ENCODE assay signal across 28 cellular contexts in genomic region chr3:32093204-32093603, GRCh38. TPM values are rescaled to one million over a fixed set of nuclear protein-coding genes. Genes with fewer than 3 reads are reported as not detected.
A peak's percentile ranks its signal among the peaks of the same experiment; 100 is the strongest.
DNase-seq lines count a peak whose midpoint lies in the region; ATAC-seq, FAIRE-seq and TF ChIP-seq lines count a peak whose summit lies in the region.
"Had no signal": no experiment of that assay in that cellular context is flagged by ENCODE, and none has a peak within 500 bp of the region (broad histone marks: within the 10 kb centered on the region; RNA-seq: fewer than 3 reads in every experiment).

No MANE protein-coding gene starts in this region.

- H3K27ac Mint-ChIP-seq in T-helper 17 cell (peak overlapping the region; percentile 76), nephron progenitor cell (peak overlapping the region; percentile 9)
- H3K27ac Mint-ChIP-seq: CD14-positive monocyte; CD4-positive, alpha-beta memory T cell; CD8-positive, alpha-beta memory T cell had no signal

- no peak overlapping the region for H3K27ac ChIP-seq in HepG2 (ENCODE audit: extremely low read length, insufficient read depth, low read length)
- H3K27ac ChIP-seq in right lobe of liver, result no peak overlapping the region
- H3K27ac ChIP-seq in lower lobe of right lung, result no peak overlapping the region
- H3K27ac ChIP-seq in mammary epithelial cell (ENCODE audit: insufficient read depth, low read depth, low read length), result no peak overlapping the region
- H3K27ac ChIP-seq: BLaER1 had no signal

- H3K9me3 ChIP-seq in HepG2 (ENCODE audit: low read length), result no peaks in the 10 kb centered on the region
- H3K9me3 ChIP-seq in right lobe of liver, result no peaks in the 10 kb centered on the region
- H3K9me3 ChIP-seq in T-helper 17 cell (ENCODE audit: control insufficient read depth, low read length, poor library complexity, severe bottlenecking), result no peaks in the 10 kb centered on the region
- no peaks in the 10 kb centered on the region for H3K9me3 ChIP-seq in lower lobe of right lung
- no peaks in the 10 kb centered on the region for H3K9me3 ChIP-seq in mammary epithelial cell (replicated peaks; ENCODE audit: insufficient read depth, low read length)
- H3K9me3 ChIP-seq: BE2C had no signal

- no peak for FAIRE-seq in HepG2 (lab: Jason Lieb, UNC)
- FAIRE-seq: A204.1, GM12878, GM12892, GM18507 had no signal

- ATAC-seq in HepG2 (no peak), right lobe of liver (no peak), T-helper 17 cell (no peak), sciatic nerve (no peak), lower lobe of right lung (no peak)
- ATAC-seq: GM12878 had no signal

- H3K27me3 Mint-ChIP-seq in T-helper 17 cell, result peaks cover 14% of the 10 kb centered on the region
- H3K27me3 Mint-ChIP-seq in nephron progenitor cell (ENCODE audit: low read depth, poor library complexity), result peaks cover 23% of the 10 kb centered on the region

- dilution Hi-C loops in mammary epithelial cell (cut with HindIII; ENCODE audit: low sequenced_read_pairs), result no loop called here

- no peak overlapping the region for H2AFZ ChIP-seq in HepG2 (ENCODE audit: low read length)
- H2AFZ ChIP-seq in mammary epithelial cell (ENCODE audit: low read depth, low read length), result no peak overlapping the region

- no peak for TF ChIP-seq RAD21 in HepG2 (CRISPR knock-in tag; IDR thresholded peaks at IDR 0.05)

- TF ChIP-seq EP300 in HepG2 (IDR thresholded peaks at IDR 0.05; ENCODE audit: low read depth in 2 of 2, low read length in 2 of 2), result no peak
- no peak for TF ChIP-seq EP300 in HepG2 (CRISPR knock-in tag; IDR thresholded peaks at IDR 0.05; ENCODE audit: borderline replicate concordance)

- H3K27me3 ChIP-seq in HepG2 (ENCODE audit: control insufficient read depth in 1 of 2, insufficient read depth in 2 of 2, low read length in 2 of 2), result peaks cover 1 to 37% of the 10 kb centered on the region in 2 experiments; a peak in 3 of 5 replicates
- H3K27me3 ChIP-seq in right lobe of liver, result peaks cover 0 to 4% of the 10 kb centered on the region in 2 donors
- no peaks in the 10 kb centered on the region for H3K27me3 ChIP-seq in lower lobe of right lung (ENCODE audit: low read depth)
- no peaks in the 10 kb centered on the region for H3K27me3 ChIP-seq in mammary epithelial cell (ENCODE audit: insufficient read depth, low read length)
- H3K27me3 ChIP-seq: BE2C, BLaER1 had no signal

- POLR2A ChIA-PET in HepG2 (lab: Yijun Ruan, JAX), result interaction anchor here (1.3 kb wide), 1 partner anchor 48 kb away, joined by 3 read pairs; no protein-coding TSS in a partner anchor

- peaks cover 27% of the 10 kb centered on the region for H3K9me3 Mint-ChIP-seq in nephron progenitor cell

- H3K4me1 ChIP-seq in HepG2 (ENCODE audit: insufficient read depth, low read length), result peaks cover 25% of the 10 kb centered on the region; the same call in 1 of the 2 replicates
- H3K4me1 ChIP-seq in right lobe of liver, result no peaks in the 10 kb centered on the region
- H3K4me1 ChIP-seq in lower lobe of right lung, result no peaks in the 10 kb centered on the region
- H3K4me1 ChIP-seq in mammary epithelial cell (ENCODE audit: insufficient read depth, low read length), result no peaks in the 10 kb centered on the region
- H3K4me1 ChIP-seq: BE2C had no signal

- TF ChIP-seq CTCF in HepG2 (CRISPR knock-in tag; IDR thresholded peaks at IDR 0.05), result no peak
- TF ChIP-seq CTCF in right lobe of liver (IDR thresholded peaks at IDR 0.05), result no peak
- TF ChIP-seq CTCF in nephron progenitor cell (IDR thresholded peaks at IDR 0.05), result no peak
- TF ChIP-seq CTCF in lower lobe of right lung (IDR thresholded peaks at IDR 0.05), result no peak
- TF ChIP-seq CTCF in mammary epithelial cell (conservative IDR thresholded peaks at IDR 0.05 in 1 of 2, IDR thresholded peaks at IDR 0.05 in 1 of 2; ENCODE audit: extremely low read depth in 1 of 2, insufficient read depth in 1 of 2, low read depth in 1 of 2, low read length in 2 of 2), result no peak

- no peak for DNase-seq in HepG2 (ENCODE audit: low spot score)
- DNase-seq in right lobe of liver, result no peak
- DNase-seq in T-helper 17 cell, result no peak
- DNase-seq in nephron progenitor cell, result no peak
- DNase-seq in sciatic nerve (ENCODE audit: low spot score), result no peak
- no peak for DNase-seq in lower lobe of right lung
- no peak for DNase-seq in mammary epithelial cell
- DNase-seq: 8988T; ACHN; BE2C; C1 segment of cervical spinal cord; CD4-positive, alpha-beta memory T cell; CD4-positive, CD25-positive, alpha-beta regulatory T cell; CD8-positive, alpha-beta memory T cell; COR-L47; DMS 273 treated with DMSO at 0.1 percent for 48 hours; DMS153; DMS53; DMS79; DND-41; EL; GDM1 had no signal

- CTCF ChIA-PET in HepG2 (lab: Yijun Ruan, JAX; ENCODE audit: low intra/inter-chr PET ratio, low total read pairs) (no interaction called here), mammary epithelial cell (lab: Charles Lee; ENCODE audit: low non-redundant PET) (no interaction called here)

- no peaks in the 10 kb centered on the region for H3K36me3 ChIP-seq in HepG2 (replicated peaks in 1 of 2; ENCODE audit: control insufficient read depth in 1 of 2, insufficient read depth in 2 of 2, low read length in 2 of 2)
- H3K36me3 ChIP-seq in right lobe of liver, result no peaks in the 10 kb centered on the region
- no peaks in the 10 kb centered on the region for H3K36me3 ChIP-seq in lower lobe of right lung
- no peaks in the 10 kb centered on the region for H3K36me3 ChIP-seq in mammary epithelial cell (ENCODE audit: insufficient read depth, low read length)
- H3K36me3 ChIP-seq: BE2C, BLaER1 had no signal

- H3K36me3 Mint-ChIP-seq in T-helper 17 cell (ENCODE audit: low read depth) (no peaks in the 10 kb centered on the region), nephron progenitor cell (ENCODE audit: low read depth) (peaks cover 7% of the 10 kb centered on the region)
- H3K36me3 Mint-ChIP-seq: CD14-positive monocyte; CD4-positive, alpha-beta memory T cell; CD4-positive, CD25-positive, alpha-beta regulatory T cell had no signal

- no peak overlapping the region for H3K9ac ChIP-seq in HepG2 (ENCODE audit: insufficient read depth, low read depth, low read length)
- H3K9ac ChIP-seq in mammary epithelial cell (ENCODE audit: insufficient read depth, low read length), result no peak overlapping the region
- H3K9ac ChIP-seq: BLaER1 had no signal

- TF ChIP-seq POLR2A in HepG2 (IDR thresholded peaks at IDR 0.05; ENCODE audit: insufficient read depth in 1 of 2, low read depth in 2 of 2, low read length in 2 of 2), result no peak
- no peak for TF ChIP-seq POLR2A in right lobe of liver (IDR thresholded peaks at IDR 0.05)

- H3K4me2 ChIP-seq in HepG2 (ENCODE audit: low read depth, low read length) (no peak overlapping the region), mammary epithelial cell (ENCODE audit: insufficient read depth, low read depth, low read length) (no peak overlapping the region)
- H3K4me2 ChIP-seq: BLaER1 had no signal

- no peaks in the 10 kb centered on the region for H4K20me1 ChIP-seq in HepG2 (ENCODE audit: insufficient read depth, low read length)
- no peaks in the 10 kb centered on the region for H4K20me1 ChIP-seq in mammary epithelial cell (ENCODE audit: insufficient read depth, low read length)
- H4K20me1 ChIP-seq: BLaER1 had no signal

- H3K79me2 ChIP-seq in HepG2 (ENCODE audit: insufficient read depth, low read length), result no peaks in the 10 kb centered on the region
- H3K79me2 ChIP-seq in mammary epithelial cell (ENCODE audit: insufficient read depth, low read length), result no peaks in the 10 kb centered on the region

- H3K4me1 Mint-ChIP-seq in T-helper 17 cell, result peaks cover 9% of the 10 kb centered on the region
- H3K4me1 Mint-ChIP-seq in nephron progenitor cell, result no peaks in the 10 kb centered on the region

- H3K4me3 ChIP-seq in HepG2 (replicated peaks in 1 of 3; ENCODE audit: insufficient read depth in 1 of 3, low read depth in 2 of 3, low read length in 3 of 3) (no peak overlapping the region), right lobe of liver (no peak overlapping the region), lower lobe of right lung (no peak overlapping the region), mammary epithelial cell (replicated peaks in 1 of 3; ENCODE audit: insufficient read depth in 1 of 3, low read depth in 2 of 3, low read length in 3 of 3) (no peak overlapping the region)
- H3K4me3 ChIP-seq: BLaER1, GM12878 had no signal

- in situ Hi-C loops in HepG2 (cut with HindIII; ENCODE audit: extremely low pct_ligation_motif_present, low pct_unique_long_range_greater_than_20kb) (no loop called here), mammary epithelial cell (cut with MboI; ENCODE audit: low sequenced_read_pairs in 2 of 2) (no loop called here)

- WGBS in HepG2 (ENCODE audit: low lambda C conversion rate), result 21% methylated on average over 5 of the region's 5 CpGs
- 56% methylated on average over 5 of the region's 5 CpGs for WGBS in right lobe of liver (ENCODE audit: insufficient coverage, low coverage, low lambda C conversion rate, missing lambda C conversion rate)
- 91% methylated on average over 5 of the region's 5 CpGs for WGBS in mammary epithelial cell (ENCODE audit: low coverage, missing lambda C conversion rate)

- BruUV-seq in HepG2 (replicated peaks; lab: Mats Ljungman, UMichigan) (no TSS peak), mammary epithelial cell (replicated peaks; lab: Mats Ljungman, UMichigan) (no TSS peak)

- intact Hi-C loops in HepG2 (cut with micrococcal nuclease; ENCODE audit: unreplicated experiment), result no loop called here
- intact Hi-C loops in right lobe of liver (cut with DNase I), result no loop called here
- intact Hi-C loops in sciatic nerve (cut with DNase I), result no loop called here
- intact Hi-C loops in lower lobe of right lung (cut with DNase I), result no loop called here
- intact Hi-C loops in mammary epithelial cell (cut with micrococcal nuclease), result no loop called here

- H3K4me3 Mint-ChIP-seq in T-helper 17 cell, result no peak overlapping the region
- H3K4me3 Mint-ChIP-seq in nephron progenitor cell, result no peak overlapping the region
- H3K4me3 Mint-ChIP-seq: CD14-positive monocyte; CD4-positive, alpha-beta memory T cell; CD4-positive, CD25-positive, alpha-beta regulatory T cell had no signal

RNA-seq across cellular contexts. Expression of gene GPD1L, which starts 13.2 kb away (rescaled TPM):
- total RNA-seq in HepG2 (2016; rRNA removed; fragmentation: Illumina TruSeq; extraction: Trizol), result 13.7 and 20.1 TPM in 2 replicates
- total RNA-seq in HepG2 (2016; cell fraction: cytosol; rRNA removed; fragmentation: Illumina TruSeq; extraction: Trizol; ENCODE audit: low read depth), result 1.3 and 3.3 TPM in 2 replicates
- total RNA-seq in HepG2 (2016; cell fraction: insoluble cytoplasmic fraction; rRNA removed; fragmentation: Illumina TruSeq; extraction: Trizol), result 13.6 and 21.2 TPM in 2 replicates
- 5.5 and 5.8 TPM in 2 replicates for total RNA-seq in HepG2 (2016; cell fraction: membrane; rRNA removed; fragmentation: Illumina TruSeq; extraction: Trizol)
- total RNA-seq in HepG2 (2016; cell fraction: nucleus; rRNA removed; fragmentation: Illumina TruSeq; extraction: Trizol), result 8.4 and 8.6 TPM in 2 replicates
- polyA plus RNA-seq in HepG2 (2011; rRNA removed), result 4.0 and 4.9 TPM in 2 replicates
- polyA plus RNA-seq in HepG2 (2011; cell fraction: cytosol; rRNA removed), result 2.8 and 4.0 TPM in 2 replicates
- 2.0 and 3.7 TPM in 2 replicates for polyA plus RNA-seq in HepG2 (2011; cell fraction: nucleus; rRNA removed)
- polyA plus RNA-seq in HepG2 (2012), result 4.3 and 6.1 TPM in 2 replicates
- polyA plus RNA-seq in HepG2 (2016; cell fraction: cytosol; fragmentation: Illumina TruSeq; extraction: Trizol; ENCODE audit: low read depth), result 0.65 and 0.78 TPM in 2 replicates
- 15.6 and 16.7 TPM in 2 replicates for polyA plus RNA-seq in HepG2 (2016; cell fraction: insoluble cytoplasmic fraction; fragmentation: Illumina TruSeq; extraction: Trizol; ENCODE audit: low read depth)
- 2.3 and 2.4 TPM in 2 replicates for polyA plus RNA-seq in HepG2 (2016; cell fraction: membrane; fragmentation: Illumina TruSeq; extraction: Trizol; ENCODE audit: low read depth)
- polyA plus RNA-seq in HepG2 (2016; cell fraction: nucleus; fragmentation: Illumina TruSeq; extraction: Trizol; ENCODE audit: insufficient read depth, low read depth), result 7.8 and 8.2 TPM in 2 replicates
- polyA minus RNA-seq in HepG2 (2011; rRNA and poly(A)+ RNA removed; ENCODE audit: low replicate concordance), result 4.9 and 19.8 TPM in 2 replicates
- polyA minus RNA-seq in HepG2 (2011; cell fraction: cytosol; rRNA and poly(A)+ RNA removed), result 3.4 and 3.9 TPM in 2 replicates
- polyA minus RNA-seq in HepG2 (2011; cell fraction: nucleus; rRNA and poly(A)+ RNA removed), result 2.7 and 4.0 TPM in 2 replicates
- total RNA-seq in right lobe of liver, result 1 to 10 TPM; 1.5 to 3.3 (median 2.6) TPM
- total RNA-seq in T-helper 17 cell, result 10 to 100 TPM; 24.1 to 32.6 TPM
- 36.7 TPM for total RNA-seq in sciatic nerve
- total RNA-seq in lower lobe of right lung, result 77.9 TPM
- total RNA-seq in mammary epithelial cell, result 1 to 10 TPM; 5.7 to 7.5 TPM
- polyA plus RNA-seq in mammary epithelial cell, result 4.5 TPM
- polyA minus RNA-seq in mammary epithelial cell, result 23.1 TPM
